21 cellular contexts compared by ENCODE assay signal in genomic region chr1:63466759-63467158, GRCh38. TPM values are rescaled to one million over a fixed set of nuclear protein-coding genes. Genes with fewer than 3 reads are reported as not detected.
DNase-seq lines count a peak whose midpoint lies in the region; ATAC-seq, FAIRE-seq and TF ChIP-seq lines count a peak whose summit lies in the region.
"Had no signal": no experiment of that assay in that cellular context is flagged by ENCODE, and none has a peak within 500 bp of the region (broad histone marks: within the 10 kb centered on the region; RNA-seq: fewer than 3 reads in every experiment).

No MANE protein-coding gene starts in this region.

- no peaks in the 10 kb centered on the region for H3K79me2 ChIP-seq in HepG2 (ENCODE audit: insufficient read depth, low read length)
- H3K79me2 ChIP-seq in H1 (ENCODE audit: control insufficient read depth in 1 of 2, insufficient read depth in 2 of 2, low read length in 2 of 2) = no peaks in the 10 kb centered on the region

- ATAC-seq in HepG2 (peak; percentile 70), right lobe of liver (no peak), GM21825 (IDR thresholded peaks at IDR 0.05; ENCODE audit: unreplicated experiment) (no peak)

- H4K20me1 ChIP-seq in HepG2 (ENCODE audit: insufficient read depth, low read length) = no peaks in the 10 kb centered on the region
- H4K20me1 ChIP-seq in H1 (replicated peaks in 1 of 2; ENCODE audit: control insufficient read depth in 1 of 2, insufficient read depth in 2 of 2, low read length in 2 of 2) = no peaks in the 10 kb centered on the region

- H3K23ac ChIP-seq in H1 (ENCODE audit: insufficient read length) = no peak overlapping the region

- CTCF ChIA-PET in HepG2 (lab: Yijun Ruan, JAX; ENCODE audit: low intra/inter-chr PET ratio, low total read pairs) = no interaction called here
- CTCF ChIA-PET in H1 (lab: Charles Lee; ENCODE audit: partially characterized antibody) = interaction anchor here (0.9 to 1.6 kb wide), 4 partner anchors 10 to 53 kb away, joined by 3 to 5 read pairs (median 4); no protein-coding TSS in a partner anchor
- CTCF ChIA-PET in activated CD4-positive, alpha-beta T cell treated with anti-CD3 and anti-CD28 coated beads, Interleukin-2, amount 10 ng/mL, durations not matched to agents 7 days and 5 days (lab: Charles Lee) = interaction anchor here (0.7 kb wide), 1 partner anchor 1388 kb away, joined by 7 read pairs; no protein-coding TSS in a partner anchor

- no peak overlapping the region for H4K91ac ChIP-seq in H1 (replicated peaks; ENCODE audit: insufficient read length, low read length)

- no peaks in the 10 kb centered on the region for H3K36me3 ChIP-seq in HepG2 (replicated peaks in 1 of 2; ENCODE audit: control insufficient read depth in 1 of 2, insufficient read depth in 2 of 2, low read length in 2 of 2)
- H3K36me3 ChIP-seq in right lobe of liver = no peaks in the 10 kb centered on the region
- peaks cover 0 to 3% (median 1%) of the 10 kb centered on the region in 4 experiments; a peak in 2 of 8 replicates for H3K36me3 ChIP-seq in H1 (ENCODE audit: control insufficient read depth in 2 of 4, insufficient read depth in 4 of 4, low read length in 3 of 4)
- H3K36me3 ChIP-seq: Peyer's patch had no signal

- no peak overlapping the region for H4K5ac ChIP-seq in H1 (ENCODE audit: insufficient read length, low read depth, low read length)

- H3K4me2 ChIP-seq in HepG2 (ENCODE audit: low read depth, low read length) = no peak overlapping the region
- H3K4me2 ChIP-seq in H1 (ENCODE audit: insufficient read depth in 1 of 2, low read depth in 2 of 2, low read length in 2 of 2) = no peak overlapping the region

- H3K9me3 ChIP-seq in HepG2 (ENCODE audit: low read length) (peaks cover 9% of the 10 kb centered on the region), right lobe of liver (no peaks in the 10 kb centered on the region), H1 (ENCODE audit: insufficient read depth in 2 of 2, low read depth in 1 of 2, low read length in 1 of 2) (peaks cover 8 to 12% of the 10 kb centered on the region in 2 experiments)

- no peaks in the 10 kb centered on the region for H3K27me3 Mint-ChIP-seq in activated CD4-positive, alpha-beta T cell treated with anti-CD3 and anti-CD28 coated beads, Interleukin-2, amount 10 ng/mL, durations not matched to agents 7 days and 5 days
- H3K27me3 Mint-ChIP-seq: activated naive CD8-positive, alpha-beta T cell had no signal

- H3K79me1 ChIP-seq in H1 (ENCODE audit: low read depth, low read length) = no peaks in the 10 kb centered on the region

- WGBS in HepG2 (ENCODE audit: low lambda C conversion rate) = 87% methylated on average over 3 of the region's 3 CpGs
- 93% methylated on average over 3 of the region's 3 CpGs for WGBS in right lobe of liver (ENCODE audit: insufficient coverage, low coverage, low lambda C conversion rate, missing lambda C conversion rate)
- WGBS in H1 (ENCODE audit: extremely low coverage in 1 of 2, insufficient coverage in 1 of 2, insufficient read length in 1 of 2, insufficient replicate concordance in 2 of 2, low coverage in 1 of 2, low lambda C conversion rate in 2 of 2, missing lambda C conversion rate in 1 of 2), 2 experiments = 94% methylated on average over 3 of the region's 3 CpGs; no CpG with 5 or more reads in 1 of the 2 experiments

- FAIRE-seq in HepG2 (lab: Jason Lieb, UNC) (peak; percentile 37), H1 (lab: Jason Lieb, UNC) (no peak)
- FAIRE-seq: astrocyte had no signal

- no peak overlapping the region for H2BK12ac ChIP-seq in H1 (ENCODE audit: low read depth, low read length)

- H3K9ac ChIP-seq in HepG2 (ENCODE audit: insufficient read depth, low read depth, low read length) (no peak overlapping the region), H1 (replicated peaks in 1 of 4; ENCODE audit: extremely low read depth in 1 of 4, low read depth in 3 of 4, low read length in 3 of 4) (no peak overlapping the region)

- peaks cover 9% of the 10 kb centered on the region for H3K9me3 Mint-ChIP-seq in activated CD4-positive, alpha-beta T cell treated with anti-CD3 and anti-CD28 coated beads, Interleukin-2, amount 10 ng/mL, durations not matched to agents 7 days and 5 days

- no peak overlapping the region for H3K4me3 Mint-ChIP-seq in activated CD4-positive, alpha-beta T cell treated with anti-CD3 and anti-CD28 coated beads, Interleukin-2, amount 10 ng/mL, durations not matched to agents 7 days and 5 days
- H3K4me3 Mint-ChIP-seq: activated naive CD8-positive, alpha-beta T cell; activated T-helper 1 cell treated with anti-CD3 and anti-CD28 coated beads, Interleukin-12 subunit alpha, Interleukin-12 subunit beta, Interleukin-2, Interleukin-4 antibody, amounts not matched to agents 30 ng/mL and 10 ng/mL and 1 ng/mL, durations not matched to agents 14 hours and 24 hours and 36 hours; HFFc6 had no signal

- H3K27ac Mint-ChIP-seq in activated CD4-positive, alpha-beta T cell treated with anti-CD3 and anti-CD28 coated beads, Interleukin-2, amount 10 ng/mL, durations not matched to agents 7 days and 5 days = no peak overlapping the region
- H3K27ac Mint-ChIP-seq: activated naive CD8-positive, alpha-beta T cell; activated T-helper 1 cell treated with anti-CD3 and anti-CD28 coated beads, Interleukin-12 subunit alpha, Interleukin-12 subunit beta, Interleukin-2, Interleukin-4 antibody, amounts not matched to agents 30 ng/mL and 10 ng/mL and 1 ng/mL, durations not matched to agents 14 hours and 24 hours and 36 hours; HFFc6 had no signal

- no peak overlapping the region for H2BK5ac ChIP-seq in H1 (ENCODE audit: low read depth, low read length)

- H3K4me1 ChIP-seq in HepG2 (ENCODE audit: insufficient read depth, low read length) = no peaks in the 10 kb centered on the region
- H3K4me1 ChIP-seq in right lobe of liver = no peaks in the 10 kb centered on the region
- no peaks in the 10 kb centered on the region for H3K4me1 ChIP-seq in H1 (replicated peaks in 1 of 4; ENCODE audit: control insufficient read depth in 3 of 4, insufficient read depth in 4 of 4, low read length in 3 of 4)
- H3K4me1 ChIP-seq: Peyer's patch, stomach, transverse colon had no signal

- no peak overlapping the region for H3K27ac ChIP-seq in HepG2 (ENCODE audit: extremely low read length, insufficient read depth, low read length)
- H3K27ac ChIP-seq in right lobe of liver = no peak overlapping the region
- H3K27ac ChIP-seq in H1 (ENCODE audit: low read depth, low read length) = no peak overlapping the region
- H3K27ac ChIP-seq: Peyer's patch, stomach, transverse colon had no signal

- no peak overlapping the region for H4K8ac ChIP-seq in H1 (ENCODE audit: extremely low read depth, insufficient read depth, low read length)

- H3K27me3 ChIP-seq in HepG2 (ENCODE audit: control insufficient read depth in 1 of 2, insufficient read depth in 2 of 2, low read length in 2 of 2) = no peaks in the 10 kb centered on the region
- no peaks in the 10 kb centered on the region for H3K27me3 ChIP-seq in right lobe of liver
- H3K27me3 ChIP-seq in H1 (replicated peaks in 1 of 4; ENCODE audit: control insufficient read depth in 3 of 4, extremely low read depth in 1 of 4, insufficient read depth in 3 of 4, low read length in 3 of 4) = no peaks in the 10 kb centered on the region
- H3K27me3 ChIP-seq: Peyer's patch, stomach, transverse colon had no signal

- H3K14ac ChIP-seq in H1 (ENCODE audit: insufficient read length) = no peak overlapping the region

- TF ChIP-seq EP300 in HepG2 (IDR thresholded peaks at IDR 0.05; ENCODE audit: low read depth in 2 of 2, low read length in 2 of 2) (no peak), HepG2 (CRISPR knock-in tag; IDR thresholded peaks at IDR 0.05; ENCODE audit: borderline replicate concordance) (no peak), H1 (IDR thresholded peaks at IDR 0.05; ENCODE audit: borderline replicate concordance in 1 of 2, low read depth in 2 of 2, low read length in 2 of 2) (no peak)

- DNase-seq in HepG2 (ENCODE audit: low spot score) = no peak
- DNase-seq in right lobe of liver = no peak
- DNase-seq in NB4 (ENCODE audit: low read depth) = peak; percentile 5
- DNase-seq in H1 (ENCODE audit: low read depth in 1 of 2, low spot score in 2 of 2) = no peak
- DNase-seq in activated CD4-positive, alpha-beta T cell treated with anti-CD3 and anti-CD28 coated beads, Interleukin-2, amount 10 ng/mL, durations not matched to agents 7 days and 5 days = no peak
- DNase-seq in NCI-H345 (lab: John Stamatoyannopoulos, UW) = no peak
- no peak for DNase-seq in activated effector memory CD4-positive, alpha-beta T cell treated with Interleukin-2 at 50 U/mL for 16 hours
- DNase-seq: activated CD4-positive, alpha-beta T cell treated with anti-CD3 and anti-CD28 coated beads for 1 hour; cerebellar nuclear complex; HFFc6; MM.1S; NCI-H774; stimulated activated CD4-positive, alpha-beta T cell treated with anti-CD3 and anti-CD28 coated beads, Interleukin-4, amount 100 ng/mL, for 4 hours; stomach; T1000; transverse colon had no signal

- H3K36me3 Mint-ChIP-seq in activated CD4-positive, alpha-beta T cell treated with anti-CD3 and anti-CD28 coated beads, Interleukin-2, amount 10 ng/mL, durations not matched to agents 7 days and 5 days (ENCODE audit: low read depth) = peaks cover 21% of the 10 kb centered on the region

- H3K18ac ChIP-seq in H1 (ENCODE audit: extremely low read depth, low read length) = no peak overlapping the region

- in situ Hi-C loops in HepG2 (cut with HindIII; ENCODE audit: extremely low pct_ligation_motif_present, low pct_unique_long_range_greater_than_20kb) = no loop called here

- intact Hi-C loops in HepG2 (cut with micrococcal nuclease; ENCODE audit: unreplicated experiment) = no loop called here
- intact Hi-C loops in right lobe of liver (cut with DNase I) = no loop called here

- H3K4me3 ChIP-seq in HepG2 (replicated peaks in 1 of 3; ENCODE audit: insufficient read depth in 1 of 3, low read depth in 2 of 3, low read length in 3 of 3) = no peak overlapping the region
- H3K4me3 ChIP-seq in right lobe of liver = no peak overlapping the region
- H3K4me3 ChIP-seq in NB4 (ENCODE audit: low read depth, low read length) = no peak overlapping the region
- no peak overlapping the region for H3K4me3 ChIP-seq in H1 (ENCODE audit: extremely low read depth in 1 of 4, insufficient read depth in 2 of 4, low read depth in 3 of 4, low read length in 4 of 4)
- H3K4me3 ChIP-seq: Peyer's patch, stomach, transverse colon had no signal

- BruUV-seq in HepG2 (replicated peaks; lab: Mats Ljungman, UMichigan) = no TSS peak

- no peak overlapping the region for H2BK120ac ChIP-seq in H1 (replicated peaks; ENCODE audit: low read depth, low read length)

- H2AK5ac ChIP-seq in H1 (ENCODE audit: low read depth, low read length) = no peak overlapping the region

- TF ChIP-seq POLR2A in HepG2 (IDR thresholded peaks at IDR 0.05; ENCODE audit: insufficient read depth in 1 of 2, low read depth in 2 of 2, low read length in 2 of 2) = no peak
- TF ChIP-seq POLR2A in right lobe of liver (IDR thresholded peaks at IDR 0.05) = no peak
- no peak for TF ChIP-seq POLR2A in NB4 (IDR thresholded peaks at IDR 0.05; ENCODE audit: extremely low read depth, insufficient read length)
- no peak for TF ChIP-seq POLR2A in H1 (IDR thresholded peaks at IDR 0.05; ENCODE audit: control extremely low read depth in 1 of 2, low read depth in 2 of 2, low read length in 2 of 2)

- H3K23me2 ChIP-seq in H1 (ENCODE audit: low read depth, low read length) = no peaks in the 10 kb centered on the region

- no peak overlapping the region for H2BK20ac ChIP-seq in H1 (ENCODE audit: low read length)

- POLR2A ChIA-PET in HepG2 (lab: Yijun Ruan, JAX) (interaction anchor here (0.6 kb wide), 1 partner anchor 146 kb away, joined by 3 read pairs; no protein-coding TSS in a partner anchor), H1 (lab: Charles Lee; ENCODE audit: partially characterized antibody) (no interaction called here)
- POLR2A ChIA-PET in activated CD4-positive, alpha-beta T cell treated with anti-CD3 and anti-CD28 coated beads, Interleukin-2, amount 10 ng/mL, durations not matched to agents 7 days and 5 days (lab: Charles Lee) = no interaction called here

- no peak for TF ChIP-seq RAD21 in HepG2 (CRISPR knock-in tag; IDR thresholded peaks at IDR 0.05)
- TF ChIP-seq RAD21 in H1 (IDR thresholded peaks at IDR 0.05 in 1 of 2, conservative IDR thresholded peaks at IDR 0.05 in 1 of 2; ENCODE audit: low read depth in 2 of 2, low read length in 2 of 2) = peak; percentile 40 to 52; a peak in 3 of 4 replicates

- H3K56ac ChIP-seq in H1 (replicated peaks; ENCODE audit: insufficient read length, low read depth, low read length) = no peak overlapping the region

- no peak overlapping the region for H2AFZ ChIP-seq in HepG2 (ENCODE audit: low read length)
- H2AFZ ChIP-seq in H1 (ENCODE audit: low read length) = no peak overlapping the region

- no peak overlapping the region for H3K4ac ChIP-seq in H1 (replicated peaks; ENCODE audit: insufficient read length, low read depth, low read length)

- peaks cover 4% of the 10 kb centered on the region for H3K4me1 Mint-ChIP-seq in activated CD4-positive, alpha-beta T cell treated with anti-CD3 and anti-CD28 coated beads, Interleukin-2, amount 10 ng/mL, durations not matched to agents 7 days and 5 days

- no peak overlapping the region for H2BK15ac ChIP-seq in H1 (ENCODE audit: low read length)

- TF ChIP-seq CTCF in HepG2 (CRISPR knock-in tag; IDR thresholded peaks at IDR 0.05) (peak; percentile 42; the same call in 1 of the 2 replicates), right lobe of liver (IDR thresholded peaks at IDR 0.05) (no peak), NB4 (IDR thresholded peaks at IDR 0.05; ENCODE audit: low read depth, low read length) (no peak), H1 (IDR thresholded peaks at IDR 0.05; ENCODE audit: control extremely low read depth in 1 of 3, insufficient read depth in 1 of 3, low read depth in 1 of 3, low read length in 3 of 3) (peak in 2 of 3 experiments; percentile 34 to 35; a peak in 3 of 4 replicates)

RNA-seq across cellular contexts. Expression of gene ITGB3BP, which starts 56.3 kb away (rescaled TPM):
- 46.5 and 66.3 TPM in 2 replicates for total RNA-seq in HepG2 (2016; rRNA removed; fragmentation: Illumina TruSeq; extraction: Trizol)
- 13.7 and 15.5 TPM in 2 replicates for total RNA-seq in HepG2 (2016; cell fraction: cytosol; rRNA removed; fragmentation: Illumina TruSeq; extraction: Trizol; ENCODE audit: low read depth)
- total RNA-seq in HepG2 (2016; cell fraction: insoluble cytoplasmic fraction; rRNA removed; fragmentation: Illumina TruSeq; extraction: Trizol) = 46.1 and 68.7 TPM in 2 replicates
- 21.5 and 26.0 TPM in 2 replicates for total RNA-seq in HepG2 (2016; cell fraction: membrane; rRNA removed; fragmentation: Illumina TruSeq; extraction: Trizol)
- total RNA-seq in HepG2 (2016; cell fraction: nucleus; rRNA removed; fragmentation: Illumina TruSeq; extraction: Trizol) = 48.5 and 48.7 TPM in 2 replicates
- polyA plus RNA-seq in HepG2 (2011; rRNA removed) = 13.6 and 19.0 TPM in 2 replicates
- polyA plus RNA-seq in HepG2 (2011; cell fraction: cytosol; rRNA removed) = 4.5 and 6.6 TPM in 2 replicates
- 7.7 and 8.5 TPM in 2 replicates for polyA plus RNA-seq in HepG2 (2011; cell fraction: nucleus; rRNA removed)
- polyA plus RNA-seq in HepG2 (2012) = 16.5 and 28.3 TPM in 2 replicates
- polyA plus RNA-seq in HepG2 (2016; cell fraction: cytosol; fragmentation: Illumina TruSeq; extraction: Trizol; ENCODE audit: low read depth) = 11.4 and 12.1 TPM in 2 replicates
- 49.2 and 53.3 TPM in 2 replicates for polyA plus RNA-seq in HepG2 (2016; cell fraction: insoluble cytoplasmic fraction; fragmentation: Illumina TruSeq; extraction: Trizol; ENCODE audit: low read depth)
- polyA plus RNA-seq in HepG2 (2016; cell fraction: membrane; fragmentation: Illumina TruSeq; extraction: Trizol; ENCODE audit: low read depth) = 18.0 and 19.2 TPM in 2 replicates
- 40.4 and 43.6 TPM in 2 replicates for polyA plus RNA-seq in HepG2 (2016; cell fraction: nucleus; fragmentation: Illumina TruSeq; extraction: Trizol; ENCODE audit: insufficient read depth, low read depth)
- polyA minus RNA-seq in HepG2 (2011; rRNA and poly(A)+ RNA removed; ENCODE audit: low replicate concordance) = 3.5 and 10.2 TPM in 2 replicates
- polyA minus RNA-seq in HepG2 (2011; cell fraction: cytosol; rRNA and poly(A)+ RNA removed) = 1.8 and 4.3 TPM in 2 replicates
- polyA minus RNA-seq in HepG2 (2011; cell fraction: nucleus; rRNA and poly(A)+ RNA removed) = 42.3 and 45.4 TPM in 2 replicates
- 10 to 100 TPM in 1 of 6 experiments, 1 to 10 TPM in 5; 4.3 to 10.7 (median 7.0) TPM for total RNA-seq in right lobe of liver
- total RNA-seq in H1 (2021; fragmentation: NEBNext Ultra II Directional; extraction: Animal tissue kit (Norgen Biotek cat#: 25700)) = 43.3 and 49.1 TPM in 2 replicates
- polyA plus RNA-seq in H1 (2011; rRNA removed) = 8.4 and 17.6 TPM in 2 replicates
- polyA plus RNA-seq in H1 (2011; cell fraction: cytosol; rRNA removed) = 26.9 TPM
- 8.8 TPM for polyA plus RNA-seq in H1 (2011; cell fraction: nucleus; rRNA removed)
- polyA plus RNA-seq in H1 (2012, experiment 1 of 2) = 22.5 to 38.5 TPM (median 23.5 TPM) in 4 replicates
- polyA plus RNA-seq in H1 (2012, experiment 2 of 2) = 22.3 TPM
- 70.0 TPM for polyA plus RNA-seq in H1 (2013, experiment 1 of 2)
- 66.5 TPM for polyA plus RNA-seq in H1 (2013, experiment 2 of 2)
- 5.2 and 9.4 TPM in 2 replicates for polyA minus RNA-seq in H1 (2011; rRNA and poly(A)+ RNA removed)
- 7.4 TPM for polyA minus RNA-seq in H1 (2011; cell fraction: cytosol; rRNA and poly(A)+ RNA removed)
- polyA minus RNA-seq in H1 (2011; cell fraction: nucleus; rRNA and poly(A)+ RNA removed) = 27.7 TPM
- 10 to 100 TPM; 58.7 to 70.3 TPM for total RNA-seq in activated CD4-positive, alpha-beta T cell treated with anti-CD3 and anti-CD28 coated beads, Interleukin-2, amount 10 ng/mL, durations not matched to agents 7 days and 5 days

RNA-seq across cellular contexts. Expression of gene EFCAB7, which starts 56.6 kb away (rescaled TPM):
- 5.4 and 7.6 TPM in 2 replicates for total RNA-seq in HepG2 (2016; rRNA removed; fragmentation: Illumina TruSeq; extraction: Trizol)
- 1.6 TPM in 2 replicates for total RNA-seq in HepG2 (2016; cell fraction: cytosol; rRNA removed; fragmentation: Illumina TruSeq; extraction: Trizol; ENCODE audit: low read depth)
- 5.7 and 5.8 TPM in 2 replicates for total RNA-seq in HepG2 (2016; cell fraction: insoluble cytoplasmic fraction; rRNA removed; fragmentation: Illumina TruSeq; extraction: Trizol)
- 2.0 and 2.2 TPM in 2 replicates for total RNA-seq in HepG2 (2016; cell fraction: membrane; rRNA removed; fragmentation: Illumina TruSeq; extraction: Trizol)
- total RNA-seq in HepG2 (2016; cell fraction: nucleus; rRNA removed; fragmentation: Illumina TruSeq; extraction: Trizol) = 8.2 and 9.5 TPM in 2 replicates
- 1.5 and 1.7 TPM in 2 replicates for polyA plus RNA-seq in HepG2 (2011; rRNA removed)
- 0.44 and 1.1 TPM in 2 replicates for polyA plus RNA-seq in HepG2 (2011; cell fraction: cytosol; rRNA removed)
- 1.2 and 2.0 TPM in 2 replicates for polyA plus RNA-seq in HepG2 (2011; cell fraction: nucleus; rRNA removed)
- polyA plus RNA-seq in HepG2 (2012) = 1.6 and 3.2 TPM in 2 replicates
- 0.26 and 0.45 TPM in 2 replicates for polyA plus RNA-seq in HepG2 (2016; cell fraction: cytosol; fragmentation: Illumina TruSeq; extraction: Trizol; ENCODE audit: low read depth)
- 5.3 and 7.3 TPM in 2 replicates for polyA plus RNA-seq in HepG2 (2016; cell fraction: insoluble cytoplasmic fraction; fragmentation: Illumina TruSeq; extraction: Trizol; ENCODE audit: low read depth)
- 0.61 and 0.64 TPM in 2 replicates for polyA plus RNA-seq in HepG2 (2016; cell fraction: membrane; fragmentation: Illumina TruSeq; extraction: Trizol; ENCODE audit: low read depth)
- 8.0 and 9.1 TPM in 2 replicates for polyA plus RNA-seq in HepG2 (2016; cell fraction: nucleus; fragmentation: Illumina TruSeq; extraction: Trizol; ENCODE audit: insufficient read depth, low read depth)
- polyA minus RNA-seq in HepG2 (2011; rRNA and poly(A)+ RNA removed; ENCODE audit: low replicate concordance) = 0.44 and 1.8 TPM in 2 replicates
- 0.79 and 1.5 TPM in 2 replicates for polyA minus RNA-seq in HepG2 (2011; cell fraction: cytosol; rRNA and poly(A)+ RNA removed)
- polyA minus RNA-seq in HepG2 (2011; cell fraction: nucleus; rRNA and poly(A)+ RNA removed) = 4.7 and 7.9 TPM in 2 replicates
- 1 to 10 TPM in 5 of 6 experiments, under 1 TPM in 1; 0.84 to 3.2 (median 2.3) TPM for total RNA-seq in right lobe of liver
- total RNA-seq in H1 (2021; fragmentation: NEBNext Ultra II Directional; extraction: Animal tissue kit (Norgen Biotek cat#: 25700)) = 2.5 and 3.1 TPM in 2 replicates
- 0.55 and 1.1 TPM in 2 replicates for polyA plus RNA-seq in H1 (2011; rRNA removed)
- 1.4 TPM for polyA plus RNA-seq in H1 (2011; cell fraction: cytosol; rRNA removed)
- polyA plus RNA-seq in H1 (2011; cell fraction: nucleus; rRNA removed) = 0.44 TPM
- polyA plus RNA-seq in H1 (2012, experiment 1 of 2) = 1.8 to 3.4 TPM (median 2.4 TPM) in 4 replicates
- 0.26 TPM for polyA plus RNA-seq in H1 (2012, experiment 2 of 2)
- polyA plus RNA-seq in H1 (2013, experiment 1 of 2) = 3.8 TPM
- 3.0 TPM for polyA plus RNA-seq in H1 (2013, experiment 2 of 2)
- polyA minus RNA-seq in H1 (2011; rRNA and poly(A)+ RNA removed) = 1.2 and 1.3 TPM in 2 replicates
- 0.66 TPM for polyA minus RNA-seq in H1 (2011; cell fraction: cytosol; rRNA and poly(A)+ RNA removed)
- polyA minus RNA-seq in H1 (2011; cell fraction: nucleus; rRNA and poly(A)+ RNA removed) = 2.6 TPM
- total RNA-seq in activated CD4-positive, alpha-beta T cell treated with anti-CD3 and anti-CD28 coated beads, Interleukin-2, amount 10 ng/mL, durations not matched to agents 7 days and 5 days = 1 to 10 TPM; 9.6 to 9.7 TPM

Comparison
In these comparisons a context has a peak if more than half of its experiments do, and no peak if none do; other contexts are left out.
1. CTCF ChIP-seq: peak in HepG2 (single experiment) and H1 (2 of 3); none in right lobe of liver (0 of 4) and NB4 (single experiment).
2. Of the 41 proteins assayed by ChIP-seq in both HepG2 and H1: peak only in HepG2: none; only in H1: RAD21; in both: CTCF; in neither: 39.